8 cellular contexts compared by ENCODE assay signal in genomic region chr10:71860243-71861029, GRCh38. TPM values are rescaled to one million over a fixed set of nuclear protein-coding genes. Genes with fewer than 3 reads are reported as not detected.
A peak's percentile ranks its signal among the peaks of the same experiment; 100 is the strongest.
DNase-seq lines count a peak whose midpoint lies in the region; ATAC-seq and TF ChIP-seq lines count a peak whose summit lies in the region.

No MANE protein-coding gene starts in this region.

- H3K36me3 ChIP-seq in gastroesophageal sphincter (no peaks in the 10 kb centered on the region), neutrophil (no peaks in the 10 kb centered on the region)

- TF ChIP-seq CTCF in HFFc6 (IDR thresholded peaks at IDR 0.05) (no peak), gastroesophageal sphincter (IDR thresholded peaks at IDR 0.05) (no peak), neutrophil (IDR thresholded peaks at IDR 0.05) (no peak)

- H3K4me3 Mint-ChIP-seq in HFFc6: peak overlapping the region; percentile 74

- H3K27ac ChIP-seq in gastroesophageal sphincter (peak overlapping the region; percentile 83 to 93 (median 86)), neutrophil (peak overlapping the region; percentile 76)

- WGBS in gastroesophageal sphincter (ENCODE audit: low coverage in 1 of 2), 2 donors: 5% methylated on average over 4 of the region's 11 CpGs; no CpG with 5 or more reads in 1 of the 2 donors

- TF ChIP-seq POLR2A in gastroesophageal sphincter (IDR thresholded peaks at IDR 0.05): no peak

- H3K4me3 ChIP-seq in gastroesophageal sphincter (no peak overlapping the region), neutrophil (ENCODE audit: low read depth in 1 of 2, low read length in 1 of 2) (no peak overlapping the region)

- H3K27ac Mint-ChIP-seq in HFFc6: peak overlapping the region; percentile 99

- no peaks in the 10 kb centered on the region for H3K27me3 ChIP-seq in gastroesophageal sphincter
- no peaks in the 10 kb centered on the region for H3K27me3 ChIP-seq in neutrophil

- no peaks in the 10 kb centered on the region for H3K36me3 Mint-ChIP-seq in HFFc6 (ENCODE audit: low read depth)

- TF ChIP-seq EP300 in gastroesophageal sphincter (IDR thresholded peaks at IDR 0.05): no peak

- H3K4me1 ChIP-seq in gastroesophageal sphincter: peaks cover 4 to 28% (median 16%) of the 10 kb centered on the region in 3 donors
- peaks cover 19 to 22% of the 10 kb centered on the region in 2 experiments for H3K4me1 ChIP-seq in neutrophil (ENCODE audit: control insufficient read depth in 1 of 2, insufficient read depth in 1 of 2, low read depth in 1 of 2, low read length in 1 of 2)

- H3K9me3 ChIP-seq in gastroesophageal sphincter (no peaks in the 10 kb centered on the region), neutrophil (no peaks in the 10 kb centered on the region)

- H3K27me3 Mint-ChIP-seq in HFFc6 (ENCODE audit: insufficient read depth): no peaks in the 10 kb centered on the region; the same call in 1 of the 2 replicates

- peaks cover 35% of the 10 kb centered on the region for H3K4me1 Mint-ChIP-seq in HFFc6 (ENCODE audit: low read depth)

- peak; percentile 82 for DNase-seq in D341Med (ENCODE audit: low spot score)
- DNase-seq in HFFc6: peak; percentile 100
- peak; percentile 33 for DNase-seq in NCI-H510A (lab: John Stamatoyannopoulos, UW)
- peak; percentile 40 for DNase-seq in activated naive CD4-positive, alpha-beta T cell treated with anti-CD3 and anti-CD28 coated beads, Interleukin-2, amount 50 U/mL, for 16 hours
- DNase-seq in GM19238 (ENCODE audit: insufficient read length, low spot score): no peak

- no peaks in the 10 kb centered on the region for H3K9me3 Mint-ChIP-seq in HFFc6

- peak; percentile 99 for ATAC-seq in gastroesophageal sphincter
- no peak for ATAC-seq in GM21529 (IDR thresholded peaks at IDR 0.05; ENCODE audit: unreplicated experiment)

RNA-seq across cellular contexts. Expression of gene PSAP, which starts 9.4 kb away (rescaled TPM):
- 100 to 1,000 TPM; 375 to 549 (median 404) TPM for total RNA-seq in HFFc6 (2021; fragmentation: NEBNext Ultra II Directional; extraction: Animal tissue kit (Norgen Biotek cat#: 25700))
- 100 to 1,000 TPM; 604 to 881 (median 718) TPM for total RNA-seq in gastroesophageal sphincter
